Comparison of ENCODE assay signal across 1 cellular context in genomic region chr19:48477696-48478338, GRCh38.
TF ChIP-seq lines count a peak whose summit lies in the region.

No MANE protein-coding gene starts in this region.

TF ChIP-seq in HepG2, 621 proteins besides CTCF, POLR2A, EP300 and RAD21:
- TF ChIP-seq AGO1 (IDR thresholded peaks at IDR 0.05; ENCODE audit: low read depth, low read length, poor library complexity, severe bottlenecking) (no peak), POLR2G (IDR thresholded peaks at IDR 0.05; ENCODE audit: low read depth, low read length) (0 out of 2 replicates have a peak, but pooled peaks have one; percentile 13), SUZ12 (IDR thresholded peaks at IDR 0.05; ENCODE audit: low read depth, low read length) (no peak), PCBP1 (IDR thresholded peaks at IDR 0.05; ENCODE audit: borderline replicate concordance, low read depth, low read length) (0 out of 2 replicates have a peak, but pooled peaks have one; percentile 39), AGO2 (optimal IDR thresholded peaks at IDR 0.05; ENCODE audit: low read depth, low read length) (peak; percentile 61), ZNF841 (CRISPR knock-in tag; IDR thresholded peaks at IDR 0.05; ENCODE audit: borderline replicate concordance) (no peak), ZNF276 (CRISPR knock-in tag; IDR thresholded peaks at IDR 0.05; ENCODE audit: low read depth) (no peak), ZNF160 (CRISPR knock-in tag; IDR thresholded peaks at IDR 0.05) (no peak), FOXA1 (IDR thresholded peaks at IDR 0.05) (no peak), FOXA1 (CRISPR knock-in tag; IDR thresholded peaks at IDR 0.05) (no peak), HINFP (CRISPR knock-in tag; IDR thresholded peaks at IDR 0.05; ENCODE audit: low read depth) (no peak), ZNF652 (CRISPR knock-in tag; IDR thresholded peaks at IDR 0.05; ENCODE audit: borderline replicate concordance, low read depth) (no peak)
